Comparison of ENCODE assay signal across 8 cellular contexts in the genomic region with DNA sequence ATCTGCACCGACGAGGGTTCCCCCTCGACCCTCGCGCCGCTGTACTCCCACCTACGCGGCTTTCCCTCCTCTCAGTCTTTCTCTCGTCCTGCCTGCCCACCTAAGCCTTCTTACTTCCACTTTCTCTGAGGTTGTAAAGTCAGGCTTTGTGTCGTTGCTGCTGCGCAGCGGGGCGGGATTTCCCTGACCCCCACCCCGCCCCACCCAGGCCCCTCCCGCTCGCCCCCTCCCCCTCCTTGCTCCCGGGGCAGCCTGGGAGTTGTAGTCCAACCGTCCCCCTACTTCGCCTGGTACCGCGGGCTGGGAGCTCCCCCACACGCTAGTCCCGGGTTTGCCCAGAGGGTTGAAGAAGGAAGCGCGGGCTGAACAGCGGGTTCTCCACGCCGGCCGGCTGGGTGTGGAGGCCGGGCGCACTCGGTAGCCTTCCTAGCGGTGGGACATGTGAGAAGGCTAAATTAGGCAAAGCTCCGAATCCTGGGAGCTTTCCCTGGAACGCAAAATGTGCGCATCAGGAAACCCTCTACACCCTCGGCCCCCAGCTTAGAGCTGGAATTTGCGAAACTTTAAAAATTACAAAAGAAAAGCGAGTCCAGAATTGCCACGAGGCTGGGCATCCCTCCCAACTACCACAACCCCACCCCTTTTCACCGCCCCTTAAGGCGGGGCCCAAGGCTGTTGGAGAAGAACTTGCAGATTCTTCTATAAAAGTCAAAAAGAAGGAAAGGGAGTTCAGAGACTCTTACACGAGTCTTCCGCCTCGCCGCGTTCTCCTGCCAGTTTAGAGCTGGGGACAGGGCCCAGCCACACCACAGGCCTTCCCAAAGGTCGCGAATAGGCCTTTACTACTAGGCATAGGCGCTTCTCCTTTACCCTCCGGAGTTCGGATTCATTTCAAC. TPM values are rescaled to one million over a fixed set of nuclear protein-coding genes. Genes with fewer than 3 reads are reported as not detected.
A peak's percentile ranks its signal among the peaks of the same experiment; 100 is the strongest.
DNase-seq lines count a peak whose midpoint lies in the region; ATAC-seq and TF ChIP-seq lines count a peak whose summit lies in the region.

Gene ATP11C, minus strand, starts transcription at position 153 of the 896 bp plus-strand sequence. CDS start 1,011 bp downstream, outside the sequence.

- H3K27ac ChIP-seq in AG04450 (ENCODE audit: low read depth, low read length) (peak within 1 kb of the TSS; percentile 96), duodenal mucosa (ENCODE audit: low read depth, low read length) (peak within 1 kb of the TSS; percentile 96), lower lobe of right lung (peak within 1 kb of the TSS; percentile 95)

- peak; percentile 66 for DNase-seq in AG04450 (ENCODE audit: low read depth, low spot score)
- DNase-seq in NCI-H460 (ENCODE audit: extremely low read depth, low read depth) = peak; percentile 88
- peak; percentile 79 to 81 for DNase-seq in activated CD4-positive, alpha-beta T cell treated with anti-CD3 and anti-CD28 coated beads, Interleukin-2, amount 50 U/mL, for 48 hours
- DNase-seq in lower lobe of right lung = peak; percentile 82
- DNase-seq in stimulated activated CD4-positive, alpha-beta T cell treated with anti-CD3 and anti-CD28 coated beads, TNF-alpha, amount 100 ng/mL, for 1 hour (ENCODE audit: low read depth in 3 of 3, low spot score in 1 of 3) = peak; percentile 46 to 73 (median 69)

- H3K9ac ChIP-seq in duodenal mucosa (ENCODE audit: low read depth in 1 of 2, low read length in 2 of 2) = peak within 1 kb of the TSS; percentile 69 to 71

- CTCF ChIA-PET in AG04450 (lab: Charles Lee) = no interaction called here

- H3K36me3 ChIP-seq in duodenal mucosa (ENCODE audit: control insufficient read depth in 1 of 2, insufficient read depth in 2 of 2, low read length in 2 of 2) (no peaks in the 10 kb centered on the region), lower lobe of right lung (no peaks in the 10 kb centered on the region)

- TF ChIP-seq CTCF in AG04450 (IDR thresholded peaks at IDR 0.05; ENCODE audit: low read depth, low read length) (no peak), lower lobe of right lung (IDR thresholded peaks at IDR 0.05) (no peak)

- no peaks in the 10 kb centered on the region for H3K9me3 ChIP-seq in AG04450 (ENCODE audit: control insufficient read depth, insufficient read depth, low read length)
- no peaks in the 10 kb centered on the region for H3K9me3 ChIP-seq in duodenal mucosa (ENCODE audit: control insufficient read depth in 1 of 2, low read length in 2 of 2)
- no peaks in the 10 kb centered on the region for H3K9me3 ChIP-seq in lower lobe of right lung

- H3K27me3 ChIP-seq in AG04450 (ENCODE audit: control insufficient read depth, insufficient read depth, low read length) (no peaks in the 10 kb centered on the region), duodenal mucosa (ENCODE audit: control insufficient read depth in 1 of 2, insufficient read depth in 2 of 2, low read length in 2 of 2) (no peaks in the 10 kb centered on the region), lower lobe of right lung (ENCODE audit: low read depth) (no peaks in the 10 kb centered on the region)

- POLR2A ChIA-PET in AG04450 (lab: Yijun Ruan, JAX) = interaction anchor here (0.6 to 1.5 kb wide), 2 partner anchors 11 to 42 kb away, joined by 3 to 7 read pairs; no protein-coding TSS in a partner anchor

- ATAC-seq in GM18858 (IDR thresholded peaks at IDR 0.05; ENCODE audit: unreplicated experiment) (peak; percentile 59), HG03066 (IDR thresholded peaks at IDR 0.05; ENCODE audit: low read depth, unreplicated experiment) (peak; percentile 70), lower lobe of right lung (peak; percentile 95 to 97)

- intact Hi-C loops in lower lobe of right lung (cut with DNase I) = no loop called here

- H3K4me3 ChIP-seq in AG04450 (ENCODE audit: low read depth, low read length) (peak within 1 kb of the TSS; percentile 71), duodenal mucosa (ENCODE audit: low read depth in 1 of 2, low read length in 2 of 2) (peak within 1 kb of the TSS; percentile 72 to 74), lower lobe of right lung (peak within 1 kb of the TSS; percentile 71)

- peaks cover 0 to 16% of the 10 kb centered on the region in 2 donors for H3K4me1 ChIP-seq in duodenal mucosa (ENCODE audit: control insufficient read depth in 1 of 2, insufficient read depth in 2 of 2, low read length in 2 of 2)
- peaks cover 3% of the 10 kb centered on the region for H3K4me1 ChIP-seq in lower lobe of right lung

RNA-seq across cellular contexts. Expression of gene ATP11C, which starts in this region (rescaled TPM):
- polyA plus RNA-seq in AG04450 (2011; rRNA removed) = 27.4 and 43.4 TPM in 2 replicates
- 18.5 and 34.8 TPM in 2 replicates for polyA minus RNA-seq in AG04450 (2011; rRNA and poly(A)+ RNA removed)
- 65.9 and 67.8 TPM in 2 replicates for total RNA-seq in NCI-H460 (2014; rRNA removed; shearing (Covaris generic))
- polyA plus RNA-seq in NCI-H460 (2014; cell fraction: nucleus; rRNA removed) = 44.9 and 81.2 TPM in 2 replicates
- 14.2 TPM for total RNA-seq in lower lobe of right lung

Comparison
In these comparisons a context has a peak if more than half of its experiments do, and no peak if none do; other contexts are left out.
1. Peak in every context shown above with its lines: DNase-seq, ATAC-seq, H3K4me3 ChIP-seq and H3K27ac ChIP-seq.